8 cellular contexts compared by ENCODE assay signal in genomic region chr11:61187505-61188130, GRCh38. TPM values are rescaled to one million over a fixed set of nuclear protein-coding genes. Genes with fewer than 3 reads are reported as not detected.
DNase-seq lines count a peak whose midpoint lies in the region; ATAC-seq, FAIRE-seq and TF ChIP-seq lines count a peak whose summit lies in the region.

No MANE protein-coding gene starts in this region.

- H3K27me3 Mint-ChIP-seq in activated naive CD8-positive, alpha-beta T cell: no peaks in the 10 kb centered on the region
- H3K27me3 Mint-ChIP-seq in progenitor cell of endocrine pancreas: peaks cover 1% of the 10 kb centered on the region

- DNase-seq in GM12891 (ENCODE audit: insufficient read length, low spot score): peak; percentile 62
- peak; percentile 71 to 93 (median 84) for DNase-seq in NCI-H1417 (lab: John Stamatoyannopoulos, UW)
- DNase-seq in SKM-1 treated with dmso at 0.1 percent for 144 hours (lab: John Stamatoyannopoulos, UW; ENCODE audit: unreplicated experiment): peak; percentile 69
- DNase-seq in cardiac muscle cell (ENCODE audit: low read depth in 1 of 2, low spot score in 1 of 2): peak; percentile 87 to 89
- peak; percentile 70 for DNase-seq in progenitor cell of endocrine pancreas (ENCODE audit: low spot score, unreplicated experiment)
- peak; percentile 71 for DNase-seq in urothelium cell line (ENCODE audit: low spot score)

- H3K27me3 ChIP-seq in cardiac muscle cell: no peaks in the 10 kb centered on the region

- ATAC-seq in HG03196 (IDR thresholded peaks at IDR 0.05; ENCODE audit: unreplicated experiment): no peak

- no peak overlapping the region for H3K4me3 Mint-ChIP-seq in activated naive CD8-positive, alpha-beta T cell
- H3K4me3 Mint-ChIP-seq in progenitor cell of endocrine pancreas (ENCODE audit: low read depth): no peak overlapping the region

- H3K27ac ChIP-seq in cardiac muscle cell: no peak overlapping the region

- peak overlapping the region; percentile 34 for H3K27ac Mint-ChIP-seq in activated naive CD8-positive, alpha-beta T cell
- H3K27ac Mint-ChIP-seq in progenitor cell of endocrine pancreas: peak overlapping the region; percentile 77

- TF ChIP-seq POLR2A in GM12891 (IDR thresholded peaks at IDR 0.05; ENCODE audit: low read depth, low read length): no peak

- TF ChIP-seq CTCF in cardiac muscle cell (IDR thresholded peaks at IDR 0.05; ENCODE audit: low read depth, low read length) (peak; percentile 95), progenitor cell of endocrine pancreas (IDR thresholded peaks at IDR 0.05; ENCODE audit: unreplicated experiment) (peak; percentile 92)

- no peaks in the 10 kb centered on the region for H3K36me3 ChIP-seq in cardiac muscle cell

- H3K4me1 ChIP-seq in cardiac muscle cell (ENCODE audit: low read depth): no peaks in the 10 kb centered on the region

- H3K4me1 Mint-ChIP-seq in activated naive CD8-positive, alpha-beta T cell (ENCODE audit: low read depth): peaks cover 2% of the 10 kb centered on the region
- H3K4me1 Mint-ChIP-seq in progenitor cell of endocrine pancreas (ENCODE audit: low read depth): peaks cover 2% of the 10 kb centered on the region

- no peaks in the 10 kb centered on the region for H3K36me3 Mint-ChIP-seq in activated naive CD8-positive, alpha-beta T cell
- no peaks in the 10 kb centered on the region for H3K36me3 Mint-ChIP-seq in progenitor cell of endocrine pancreas (ENCODE audit: insufficient read depth)

- FAIRE-seq in GM12891 (lab: Jason Lieb, UNC) (peak; percentile 62), urothelium cell line (lab: Jason Lieb, UNC) (no peak)

- no peak overlapping the region for H3K4me3 ChIP-seq in cardiac muscle cell

- no peaks in the 10 kb centered on the region for H3K9me3 ChIP-seq in cardiac muscle cell (ENCODE audit: low read depth)

- H3K9me3 Mint-ChIP-seq in activated naive CD8-positive, alpha-beta T cell (ENCODE audit: low read depth): no peaks in the 10 kb centered on the region
- no peaks in the 10 kb centered on the region for H3K9me3 Mint-ChIP-seq in progenitor cell of endocrine pancreas (ENCODE audit: low read depth)

TF ChIP-seq in GM12891, 5 proteins besides CTCF, POLR2A, EP300 and RAD21:
- TF ChIP-seq POLR2AphosphoS5 (IDR thresholded peaks at IDR 0.05; ENCODE audit: low read depth, low read length): no peak
- no peak for TF ChIP-seq SPI1 (IDR thresholded peaks at IDR 0.05; ENCODE audit: low read depth, low read length)
- no peak for TF ChIP-seq TAF1 (IDR thresholded peaks at IDR 0.05; ENCODE audit: low read depth, low read length)
- TF ChIP-seq POU2F2 (IDR thresholded peaks at IDR 0.05; ENCODE audit: low read depth, low read length): peak; percentile 94
- TF ChIP-seq PAX5 (IDR thresholded peaks at IDR 0.05; ENCODE audit: insufficient read depth, low read length, severe bottlenecking): no peak

RNA-seq across cellular contexts. Expression of gene PGA3, which starts 15.7 kb away (rescaled TPM):
- not detected for polyA plus RNA-seq in GM12891 (2012; ENCODE audit: low read depth, missing spikeins)
- total RNA-seq in cardiac muscle cell (not detected in 2 replicates), progenitor cell of endocrine pancreas (not detected in 2 replicates)
- not detected in 2 replicates for polyA plus RNA-seq in cardiac muscle cell

RNA-seq across cellular contexts. Expression of gene VPS37C, which starts 26.4 kb away (rescaled TPM):
- 6.5 TPM for polyA plus RNA-seq in GM12891 (2012; ENCODE audit: low read depth, missing spikeins)
- total RNA-seq in cardiac muscle cell (22.0 and 24.6 TPM in 2 replicates), progenitor cell of endocrine pancreas (28.1 and 30.8 TPM in 2 replicates)
- polyA plus RNA-seq in cardiac muscle cell: 19.2 and 20.8 TPM in 2 replicates

RNA-seq across cellular contexts. Expression of gene PGA4, which starts 34.5 kb away (rescaled TPM):
- not detected for polyA plus RNA-seq in GM12891 (2012; ENCODE audit: low read depth, missing spikeins)
- total RNA-seq in cardiac muscle cell (0.88 and 1.2 TPM in 2 replicates), progenitor cell of endocrine pancreas (0.36 and 0.81 TPM in 2 replicates)
- polyA plus RNA-seq in cardiac muscle cell: 0.48 TPM in 1 of 2 replicates, not detected in the other

RNA-seq across cellular contexts. Expression of gene PGA5, which starts 53.4 kb away (rescaled TPM):
- not detected for polyA plus RNA-seq in GM12891 (2012; ENCODE audit: low read depth, missing spikeins)
- 0.89 and 3.2 TPM in 2 replicates for total RNA-seq in cardiac muscle cell
- 0.85 and 4.8 TPM in 2 replicates for polyA plus RNA-seq in cardiac muscle cell
- total RNA-seq in progenitor cell of endocrine pancreas: 0.60 and 0.69 TPM in 2 replicates
